In genomic region chr1:96568639-96569038, GRCh38 we compare ENCODE assay signal across 25 cellular contexts.
"Had no signal": no experiment of that assay in that cellular context is flagged by ENCODE, and none has a peak within 500 bp of the region (broad histone marks: within the 10 kb centered on the region; RNA-seq: fewer than 3 reads in every experiment).

No MANE protein-coding gene starts in this region.

- H2AFZ ChIP-seq: neural progenitor cell, parathyroid adenoma had no signal

- H3K9ac ChIP-seq: neural progenitor cell, parathyroid adenoma had no signal

- DNase-seq: natural killer cell; occipital lobe; ovary; posterior cingulate gyrus; psoas muscle; right cardiac atrium; right lobe of liver; sigmoid colon; small intestine; stimulated activated CD4-positive, alpha-beta T cell treated with anti-CD3 and anti-CD28 coated beads, Interleukin-15, amount 100 ng/mL, for 24 hours; stimulated activated CD4-positive, alpha-beta T cell treated with anti-CD3 and anti-CD28 coated beads, Interleukin-2, amount 100 ng/mL, for 24 hours; stimulated activated CD4-positive, alpha-beta T cell treated with anti-CD3 and anti-CD28 coated beads, Interleukin-2, amount 100 ng/mL, for 48 hours; stimulated activated CD4-positive, alpha-beta T cell treated with anti-CD3 and anti-CD28 coated beads, Interleukin-4, amount 100 ng/mL, for 24 hours; stimulated activated naive B cell treated with anti-CD40 and anti-IgM and Interleukin-4, amounts not matched to agents 10 μg/mL and 1 μg/mL and 100 μg/mL, for 72 hours; stimulated activated naive CD4-positive, alpha-beta T cell treated with Interleukin-2 at 50 U/mL for 16 hours; stomach; thyroid gland; trophoblast cell; upper lobe of right lung; uterus had no signal

- H3K4me1 ChIP-seq: neural progenitor cell, parathyroid adenoma, psoas muscle, right lobe of liver, stomach, thyroid gland, tibial nerve, upper lobe of right lung, uterus had no signal

- H3K79me2 ChIP-seq: parathyroid adenoma had no signal

- H3K27ac ChIP-seq: neural progenitor cell, ovary, parathyroid adenoma, psoas muscle, right lobe of liver, sigmoid colon, stomach, thoracic aorta, thyroid gland, tibial nerve, upper lobe of right lung, uterus had no signal

- H3K4me3 ChIP-seq: neural progenitor cell, ovary, psoas muscle, right lobe of liver, sigmoid colon, stomach, thoracic aorta, thyroid gland, tibial nerve, upper lobe of right lung, uterus had no signal

- H3K9me3 ChIP-seq: ovary, psoas muscle, right lobe of liver, sigmoid colon, stomach, thoracic aorta, thyroid gland, tibial nerve, upper lobe of right lung, uterus had no signal

- H3K4me2 ChIP-seq: neural progenitor cell had no signal

- ATAC-seq: natural killer cell; psoas muscle; right cardiac atrium; right lobe of liver; stimulated activated effector memory CD8-positive, alpha-beta T cell treated with anti-CD3 and anti-CD28 coated beads, Interleukin-12 subunit alpha, Interleukin-12 subunit beta, amount 100 ng/mL, for 72 hours; stimulated activated naive B cell treated with anti-CD40 and anti-IgM and Interleukin-4, amounts not matched to agents 10 μg/mL and 1 μg/mL and 100 μg/mL, for 72 hours; upper lobe of right lung had no signal

- H3K27me3 ChIP-seq: neural progenitor cell, ovary, right lobe of liver, sigmoid colon, stomach, thyroid gland, tibial nerve, upper lobe of right lung, uterus had no signal

- H3K36me3 ChIP-seq: neural progenitor cell, ovary, right lobe of liver, sigmoid colon, stomach, thoracic aorta, thyroid gland, tibial nerve, upper lobe of right lung, uterus had no signal
